Comparison of ENCODE assay signal across 28 cellular contexts in the genomic region with DNA sequence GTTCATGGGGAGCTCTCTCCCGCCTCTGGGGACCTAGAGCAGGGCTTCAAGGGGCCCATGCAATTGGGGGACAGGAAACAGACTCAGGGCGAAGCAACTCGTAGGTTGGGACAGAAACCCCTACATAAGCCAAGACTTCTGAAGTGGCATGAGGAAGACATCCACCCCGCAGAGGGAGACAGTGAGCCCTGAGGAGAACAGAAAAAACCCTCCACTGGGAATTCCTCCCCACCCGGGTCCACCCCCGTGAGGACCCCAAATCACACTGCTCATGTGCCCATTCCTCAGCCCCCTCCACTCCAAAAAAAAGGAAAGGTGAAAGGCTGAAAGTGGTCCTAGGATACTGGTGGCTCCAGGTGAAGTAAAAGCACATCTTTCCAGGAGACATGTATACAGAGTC.
"Had no signal": no experiment of that assay in that cellular context is flagged by ENCODE, and none has a peak within 500 bp of the region (broad histone marks: within the 10 kb centered on the region; RNA-seq: fewer than 3 reads in every experiment).

No MANE protein-coding gene starts in this region.

- H3K9me3 Mint-ChIP-seq: dendritic cell treated with granulocyte-macrophage colony-stimulating factor and Interleukin-4, amounts not matched to agents 40 ng/mL and 50 ng/mL, for 4 days; natural killer cell treated with Interleukin-12 subunit alpha and Interleukin-12 subunit beta and Interleukin-15 and Interleukin-18, amount 100 ng/mL, for 72 hours; neural crest cell; stimulated activated naive CD8-positive, alpha-beta T cell treated with anti-CD3 and anti-CD28 coated beads, Interleukin-15, Interleukin-2, amounts not matched to agents 100 ng/mL and 50 ng/mL, for 24 hours had no signal

- H3K4me1 Mint-ChIP-seq: mesothelial cell of epicardium; naive B cell; neural crest cell; stimulated activated naive B cell treated with anti-CD40 and anti-IgM and Interleukin-4, amounts not matched to agents 10 μg/mL and 1 μg/mL and 100 μg/mL, for 72 hours had no signal

- H3K9me3 ChIP-seq: mucosa of descending colon, neutrophil, prostate gland, transverse colon had no signal

- H3K9ac ChIP-seq: parathyroid adenoma had no signal

- H3K4me1 ChIP-seq: esophagus muscularis mucosa, foreskin keratinocyte, gastroesophageal sphincter, heart left ventricle, parathyroid adenoma, prostate gland, transverse colon had no signal

- H2AFZ ChIP-seq: hepatocyte, parathyroid adenoma had no signal

- H3K27ac Mint-ChIP-seq: dendritic cell treated with granulocyte-macrophage colony-stimulating factor and Interleukin-4, amounts not matched to agents 40 ng/mL and 50 ng/mL, for 4 days; mesothelial cell of epicardium; naive B cell; natural killer cell treated with Interleukin-12 subunit alpha and Interleukin-12 subunit beta and Interleukin-15 and Interleukin-18, amount 100 ng/mL, for 72 hours; stimulated activated naive B cell treated with anti-CD40 and anti-IgM and Interleukin-4, amounts not matched to agents 10 μg/mL and 1 μg/mL and 100 μg/mL, for 72 hours; stimulated activated naive CD8-positive, alpha-beta T cell treated with anti-CD3 and anti-CD28 coated beads, Interleukin-15, Interleukin-2, amounts not matched to agents 100 ng/mL and 50 ng/mL, for 24 hours had no signal

- H3K27ac ChIP-seq: esophagus muscularis mucosa, foreskin keratinocyte, gastroesophageal sphincter, heart left ventricle, hepatocyte, neutrophil, parathyroid adenoma, prostate gland, skin epidermis, transverse colon had no signal

- H3K4me3 ChIP-seq: esophagus muscularis mucosa, gastroesophageal sphincter, heart left ventricle, hepatocyte, mucosa of descending colon, prostate gland, skin epidermis, transverse colon had no signal

- H3K27me3 ChIP-seq: foreskin keratinocyte had no signal

- FAIRE-seq: colon, endothelial cell of umbilical vein, kidney had no signal

- ATAC-seq: foreskin keratinocyte; gastroesophageal sphincter; heart left ventricle; left lobe of liver; mucosa of descending colon; natural killer cell treated with Interleukin-12 subunit alpha and Interleukin-12 subunit beta and Interleukin-15 and Interleukin-18, amount 100 ng/mL, for 72 hours; right cardiac atrium; stimulated activated naive B cell treated with anti-CD40 and anti-IgM and Interleukin-4, amounts not matched to agents 10 μg/mL and 1 μg/mL and 100 μg/mL, for 72 hours had no signal

- DNase-seq: cerebellar nuclear complex; effector CD8-positive, alpha-beta T cell; foreskin keratinocyte; kidney; mesenchymal stem cell; mucosa of descending colon; naive B cell; right cardiac atrium; stimulated activated CD4-positive, alpha-beta T cell treated with anti-CD3 and anti-CD28 coated beads, Interleukin-15, amount 100 ng/mL, for 24 hours; stimulated activated CD4-positive, alpha-beta T cell treated with anti-CD3 and anti-CD28 coated beads, Interleukin-2, amount 100 ng/mL, for 48 hours; stimulated activated naive B cell treated with anti-CD40 and anti-IgM and Interleukin-4, amounts not matched to agents 10 μg/mL and 1 μg/mL and 100 μg/mL, for 72 hours; transverse colon had no signal

- H3K79me2 ChIP-seq: hepatocyte, parathyroid adenoma had no signal

- H3K36me3 ChIP-seq: esophagus muscularis mucosa, gastroesophageal sphincter, heart left ventricle, neutrophil, prostate gland, transverse colon had no signal

- H3K36me3 Mint-ChIP-seq: mesothelial cell of epicardium; naive B cell; natural killer cell treated with Interleukin-12 subunit alpha and Interleukin-12 subunit beta and Interleukin-15 and Interleukin-18, amount 100 ng/mL, for 72 hours; stimulated activated naive B cell treated with anti-CD40 and anti-IgM and Interleukin-4, amounts not matched to agents 10 μg/mL and 1 μg/mL and 100 μg/mL, for 72 hours had no signal

- H3K27me3 Mint-ChIP-seq: stimulated activated naive CD8-positive, alpha-beta T cell treated with anti-CD3 and anti-CD28 coated beads, Interleukin-15, Interleukin-2, amounts not matched to agents 100 ng/mL and 50 ng/mL, for 24 hours had no signal

- H3K4me3 Mint-ChIP-seq: dendritic cell treated with granulocyte-macrophage colony-stimulating factor and Interleukin-4, amounts not matched to agents 40 ng/mL and 50 ng/mL, for 4 days; mesothelial cell of epicardium; naive B cell; natural killer cell treated with Interleukin-12 subunit alpha and Interleukin-12 subunit beta and Interleukin-15 and Interleukin-18, amount 100 ng/mL, for 72 hours; neural crest cell; stimulated activated naive B cell treated with anti-CD40 and anti-IgM and Interleukin-4, amounts not matched to agents 10 μg/mL and 1 μg/mL and 100 μg/mL, for 72 hours; stimulated activated naive CD8-positive, alpha-beta T cell treated with anti-CD3 and anti-CD28 coated beads, Interleukin-15, Interleukin-2, amounts not matched to agents 100 ng/mL and 50 ng/mL, for 24 hours had no signal

- H3K4me2 ChIP-seq: hepatocyte had no signal
